Comparison of ENCODE assay signal across 27 cellular contexts in the genomic region with DNA sequence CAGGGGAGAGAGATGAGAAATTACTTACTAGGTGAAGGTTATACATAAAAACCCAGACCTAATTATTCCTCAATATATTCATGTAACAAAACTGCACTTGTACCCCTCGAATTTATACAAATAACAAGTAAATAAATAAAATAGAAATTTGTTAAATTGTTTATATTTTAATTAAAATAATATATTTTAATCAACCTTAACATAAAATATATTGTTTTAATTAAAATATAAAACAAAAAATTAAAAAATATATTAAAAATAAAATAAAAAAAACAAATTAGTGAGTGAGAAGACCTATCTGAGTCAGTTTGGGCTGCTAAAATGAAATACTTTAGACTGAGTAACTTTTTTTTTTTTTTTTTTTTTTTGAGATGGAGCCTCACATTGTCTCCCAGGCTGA.
DNase-seq lines count a peak whose midpoint lies in the region; ATAC-seq, FAIRE-seq and TF ChIP-seq lines count a peak whose summit lies in the region.
"Had no signal": no experiment of that assay in that cellular context is flagged by ENCODE, and none has a peak within 500 bp of the region (broad histone marks: within the 10 kb centered on the region; RNA-seq: fewer than 3 reads in every experiment).

No MANE protein-coding gene starts in this region.

- WGBS in pancreas, 2 donors, result 62 to 77% methylated on average over 1 of the region's 1 CpG

- FAIRE-seq in A204.1 (lab: Jason Lieb, UNC) (peak; percentile 93), TTC549 (lab: Jason Lieb, UNC) (peak; percentile 80), endometrium (lab: Jason Lieb, UNC) (peak; percentile 85), pancreas (lab: Jason Lieb, UNC) (peak; percentile 56)
- FAIRE-seq: A549, D721Med, GM12891, GM18507, H54 had no signal

- H3K4me1 Mint-ChIP-seq in naive thymus-derived CD4-positive, alpha-beta T cell, result no peaks in the 10 kb centered on the region
- H3K4me1 Mint-ChIP-seq: CD14-positive monocyte; CD8-positive, alpha-beta memory T cell had no signal

- H3K27me3 ChIP-seq in pancreas, result peaks cover 0 to 4% (median 0%) of the 10 kb centered on the region in 4 donors
- H3K27me3 ChIP-seq in tibial artery, result no peaks in the 10 kb centered on the region
- no peaks in the 10 kb centered on the region for H3K27me3 ChIP-seq in naive thymus-derived CD4-positive, alpha-beta T cell (ENCODE audit: control insufficient read depth in 2 of 2, insufficient read depth in 2 of 2, low read length in 2 of 2)
- H3K27me3 ChIP-seq: BE2C; BLaER1 treated with 17β-estradiol and CSF1 and Interleukin-3, amounts not matched to agents 10 nM and 100 nM had no signal

- TF ChIP-seq CTCF in pancreas (IDR thresholded peaks at IDR 0.05) (no peak), tibial artery (IDR thresholded peaks at IDR 0.05) (no peak)

- POLR2A ChIA-PET in naive thymus-derived CD4-positive, alpha-beta T cell (lab: Charles Lee), result no interaction called here

- peaks cover 0 to 13% (median 2%) of the 10 kb centered on the region in 11 donors for H3K9me3 Mint-ChIP-seq in naive thymus-derived CD4-positive, alpha-beta T cell

- H3K27me3 Mint-ChIP-seq in naive thymus-derived CD4-positive, alpha-beta T cell, result no peaks in the 10 kb centered on the region
- H3K27me3 Mint-ChIP-seq: CD4-positive, alpha-beta T cell had no signal

- H3K4me3 Mint-ChIP-seq in naive thymus-derived CD4-positive, alpha-beta T cell, result no peak overlapping the region
- H3K4me3 Mint-ChIP-seq: CD14-positive monocyte; CD4-positive, alpha-beta T cell; CD8-positive, alpha-beta memory T cell had no signal

- no peak overlapping the region for H3K27ac Mint-ChIP-seq in naive thymus-derived CD4-positive, alpha-beta T cell
- H3K27ac Mint-ChIP-seq: CD14-positive monocyte; CD4-positive, alpha-beta T cell; CD8-positive, alpha-beta memory T cell had no signal

- H3K36me3 ChIP-seq in pancreas (no peaks in the 10 kb centered on the region), tibial artery (no peaks in the 10 kb centered on the region)
- no peaks in the 10 kb centered on the region for H3K36me3 ChIP-seq in naive thymus-derived CD4-positive, alpha-beta T cell (ENCODE audit: control insufficient read depth in 2 of 3, insufficient read depth in 3 of 3, low read length in 3 of 3)
- H3K36me3 ChIP-seq: BE2C; BLaER1 treated with 17β-estradiol and CSF1 and Interleukin-3, amounts not matched to agents 10 nM and 100 nM; HAP-1 had no signal

- H3K36me3 Mint-ChIP-seq in naive thymus-derived CD4-positive, alpha-beta T cell, result no peaks in the 10 kb centered on the region
- H3K36me3 Mint-ChIP-seq: CD14-positive monocyte; CD8-positive, alpha-beta memory T cell had no signal

- H3K9me3 ChIP-seq in pancreas (no peaks in the 10 kb centered on the region), tibial artery (no peaks in the 10 kb centered on the region)
- H3K9me3 ChIP-seq in naive thymus-derived CD4-positive, alpha-beta T cell (ENCODE audit: control insufficient read depth in 2 of 3, low read length in 3 of 3), result peaks cover 0 to 8% (median 0%) of the 10 kb centered on the region in 3 experiments
- H3K9me3 ChIP-seq: A549; BE2C; BLaER1 treated with 17β-estradiol and CSF1 and Interleukin-3, amounts not matched to agents 10 nM and 100 nM had no signal

- H3K27ac ChIP-seq in pancreas (no peak overlapping the region), tibial artery (no peak overlapping the region)
- H3K27ac ChIP-seq in naive thymus-derived CD4-positive, alpha-beta T cell (ENCODE audit: low read depth, low read length), result no peak overlapping the region
- H3K27ac ChIP-seq: 22Rv1; A549; BLaER1 treated with 17β-estradiol and CSF1 and Interleukin-3, amounts not matched to agents 10 nM and 100 nM had no signal

- intact Hi-C loops in pancreas (cut with DNase I), result no loop called here
- intact Hi-C loops in tibial artery (cut with DNase I; ENCODE audit: low total_unique reads), result no loop called here
- intact Hi-C loops in naive thymus-derived CD4-positive, alpha-beta T cell (cut with micrococcal nuclease), result no loop called here

- no peak for ATAC-seq in pancreas
- no peak for ATAC-seq in naive thymus-derived CD4-positive, alpha-beta T cell
- ATAC-seq: A549 had no signal

- CTCF ChIA-PET in naive thymus-derived CD4-positive, alpha-beta T cell (lab: Charles Lee), result no interaction called here

- H3K4me3 ChIP-seq in pancreas (no peak overlapping the region), tibial artery (no peak overlapping the region)
- no peak overlapping the region for H3K4me3 ChIP-seq in naive thymus-derived CD4-positive, alpha-beta T cell (ENCODE audit: low read length)
- H3K4me3 ChIP-seq: A549; BLaER1 treated with 17β-estradiol and CSF1 and Interleukin-3, amounts not matched to agents 10 nM and 100 nM; HAP-1 had no signal

- DNase-seq in pancreas, result no peak
- no peak for DNase-seq in LoVo (ENCODE audit: low spot score)
- no peak for DNase-seq in tibial artery
- DNase-seq in iPS-NIHi7 (ENCODE audit: extremely low spot score), result no peak
- DNase-seq in naive thymus-derived CD4-positive, alpha-beta T cell, result no peak
- DNase-seq: ACHN; AML-193; BE2C; CD4-positive, alpha-beta T cell; CD8-positive, alpha-beta memory T cell; DMS 273 treated with DMSO at 0.1 percent for 48 hours; DMS79; EL; GF-D8; GOT3 had no signal

- no peaks in the 10 kb centered on the region for H3K4me1 ChIP-seq in pancreas
- no peaks in the 10 kb centered on the region for H3K4me1 ChIP-seq in tibial artery
- no peaks in the 10 kb centered on the region for H3K4me1 ChIP-seq in naive thymus-derived CD4-positive, alpha-beta T cell (ENCODE audit: control insufficient read depth in 2 of 2, insufficient read depth in 2 of 2, low read length in 2 of 2)
- H3K4me1 ChIP-seq: A549; BE2C; BLaER1 treated with 17β-estradiol and CSF1 and Interleukin-3, amounts not matched to agents 10 nM and 100 nM; HAP-1 had no signal
